ENCODE assay signal across 8 cellular contexts in genomic region chr4:173522160-173522873, GRCh38. TPM values are rescaled to one million over a fixed set of nuclear protein-coding genes. Genes with fewer than 3 reads are reported as not detected.
A peak's percentile ranks its signal among the peaks of the same experiment; 100 is the strongest.
DNase-seq lines count a peak whose midpoint lies in the region; ATAC-seq, FAIRE-seq and TF ChIP-seq lines count a peak whose summit lies in the region.

No MANE protein-coding gene starts in this region.

- H3K27me3 ChIP-seq in iPS-20b (ENCODE audit: insufficient read depth, low read length) (peaks cover 100% of the 10 kb centered on the region), spleen (replicated peaks in 1 of 7) (peaks cover 8 to 100% (median 99%) of the 10 kb centered on the region in 7 donors)

- intact Hi-C loops in spleen (cut with DNase I; ENCODE audit: low total_unique reads): no loop called here

- no peak for FAIRE-seq in HTR-8/SVneo (lab: Jason Lieb, UNC)

- H3K4me3 ChIP-seq in AG09309 (ENCODE audit: control insufficient read depth, low read depth, low read length): peak overlapping the region; percentile 50
- peak overlapping the region; percentile 39 for H3K4me3 ChIP-seq in astrocyte of the spinal cord (ENCODE audit: low read depth, low read length)
- H3K4me3 ChIP-seq in iPS-20b (ENCODE audit: low read length): peak overlapping the region; percentile 60
- H3K4me3 ChIP-seq in spleen: peak overlapping the region in 6 of 8 donors; percentile 17 to 57 (median 26)

- TF ChIP-seq POLR2A in spleen (IDR thresholded peaks at IDR 0.05): no peak

- in situ Hi-C loops in astrocyte of the spinal cord (cut with HindIII; ENCODE audit: low sequenced_read_pairs): no loop called here

- no peaks in the 10 kb centered on the region for H3K36me3 ChIP-seq in iPS-20b (ENCODE audit: insufficient read depth, low read depth, low read length)
- no peaks in the 10 kb centered on the region for H3K36me3 ChIP-seq in spleen

- no peak for TF ChIP-seq CTCF in AG09309 (IDR thresholded peaks at IDR 0.05; ENCODE audit: control insufficient read depth, insufficient read depth, low read depth, low read length, missing control alignments)
- TF ChIP-seq CTCF in astrocyte of the spinal cord (IDR thresholded peaks at IDR 0.05; ENCODE audit: low read depth, low read length): no peak
- TF ChIP-seq CTCF in spleen (IDR thresholded peaks at IDR 0.05 in 8 of 11, conservative IDR thresholded peaks at IDR 0.05 in 3 of 11): no peak

- WGBS in spleen, 5 donors: 2 to 8% (median 4%) methylated on average over 58 to 60 of the region's 60 CpGs

- H3K9ac ChIP-seq in iPS-20b (ENCODE audit: low read depth, low read length): no peak overlapping the region

- peak; percentile 54 for DNase-seq in AG09309 (ENCODE audit: low read depth)
- DNase-seq in HTR-8/SVneo (ENCODE audit: insufficient read length, low spot score): peak; percentile 48
- peak; percentile 77 for DNase-seq in astrocyte of the spinal cord (ENCODE audit: low read depth, low spot score)
- DNase-seq in spleen: peak; percentile 79
- DNase-seq in NCI-H1694 treated with DMSO at 0.1 percent for 48 hours (lab: John Stamatoyannopoulos, UW): no peak

- H3K9me3 ChIP-seq in iPS-20b (ENCODE audit: insufficient read depth, low read depth, low read length): peaks cover 16% of the 10 kb centered on the region; the same call in 1 of the 2 replicates
- peaks cover 0 to 9% (median 0%) of the 10 kb centered on the region in 8 donors for H3K9me3 ChIP-seq in spleen

- ATAC-seq in HG03135 (IDR thresholded peaks at IDR 0.05; ENCODE audit: unreplicated experiment): no peak
- ATAC-seq in GM19397 (IDR thresholded peaks at IDR 0.05; ENCODE audit: unreplicated experiment): no peak

- H3K27ac ChIP-seq in iPS-20b (ENCODE audit: low read length) (no peak overlapping the region), spleen (peak overlapping the region in 7 of 8 donors; percentile 56 to 80 (median 73))

- H3K4me1 ChIP-seq in iPS-20b (ENCODE audit: insufficient read depth, low read length) (peaks cover 15% of the 10 kb centered on the region; the same call in 1 of the 2 replicates), spleen (peaks cover 0 to 52% (median 31%) of the 10 kb centered on the region in 6 donors)

RNA-seq across cellular contexts. Expression of gene HAND2, which starts 7.7 kb away (rescaled TPM):
- 1 to 10 TPM in 5 of 7 donors, under 1 TPM in 2; 0.80 to 6.3 (median 1.5) TPM for total RNA-seq in spleen
- polyA plus RNA-seq in spleen: 1 to 10 TPM in 2 of 3 donors, under 1 TPM in 1; 0.93 to 3.8 (median 2.4) TPM
